In genomic region chr9:38227061-38227540, GRCh38 we compare ENCODE assay signal across 9 cellular contexts.
DNase-seq lines count a peak whose midpoint lies in the region; ATAC-seq and TF ChIP-seq lines count a peak whose summit lies in the region.
"Had no signal": no experiment of that assay in that cellular context is flagged by ENCODE, and none has a peak within 500 bp of the region (broad histone marks: within the 10 kb centered on the region; RNA-seq: fewer than 3 reads in every experiment).

No MANE protein-coding gene starts in this region.

- H3K27ac ChIP-seq in esophagus muscularis mucosa (replicated peaks in 1 of 4) = no peak overlapping the region
- H3K27ac ChIP-seq: skin epidermis had no signal

- H3K4me1 Mint-ChIP-seq in activated T-helper 1 cell treated with anti-CD3 and anti-CD28 coated beads, Interleukin-12 subunit alpha, Interleukin-12 subunit beta, Interleukin-2, Interleukin-4 antibody, amounts not matched to agents 30 ng/mL and 10 ng/mL and 1 ng/mL, durations not matched to agents 14 hours and 24 hours and 36 hours (ENCODE audit: low read depth) = peaks cover 17% of the 10 kb centered on the region

- peak; percentile 50 for DNase-seq in AG08396 (ENCODE audit: low spot score)
- peak; percentile 31 for DNase-seq in LoVo (ENCODE audit: low spot score)
- DNase-seq in RKO (ENCODE audit: low spot score) = peak; percentile 11
- peak; percentile 23 for DNase-seq in activated T-helper 1 cell treated with anti-CD3 and anti-CD28 coated beads, Interleukin-12 subunit alpha, Interleukin-12 subunit beta, Interleukin-2, Interleukin-4 antibody, amounts not matched to agents 30 ng/mL and 10 ng/mL and 1 ng/mL, durations not matched to agents 14 hours and 24 hours and 36 hours (ENCODE audit: low spot score)
- DNase-seq in glomerular visceral epithelial cell (ENCODE audit: extremely low spot score) = peak; percentile 99
- peak; percentile 61 for DNase-seq in sciatic nerve (ENCODE audit: low spot score)
- no peak for DNase-seq in esophagus muscularis mucosa (ENCODE audit: extremely low spot score)

- intact Hi-C loops in activated T-helper 1 cell treated with anti-CD3 and anti-CD28 coated beads, Interleukin-12 subunit alpha, Interleukin-12 subunit beta, Interleukin-2, Interleukin-4 antibody, amounts not matched to agents 30 ng/mL and 10 ng/mL and 1 ng/mL, durations not matched to agents 14 hours and 24 hours and 36 hours (cut with micrococcal nuclease) = no loop called here
- intact Hi-C loops in sciatic nerve (cut with DNase I) = no loop called here
- intact Hi-C loops in esophagus muscularis mucosa (cut with DNase I) = no loop called here

- TF ChIP-seq CTCF in esophagus muscularis mucosa (IDR thresholded peaks at IDR 0.05) = no peak

- H3K36me3 Mint-ChIP-seq in activated T-helper 1 cell treated with anti-CD3 and anti-CD28 coated beads, Interleukin-12 subunit alpha, Interleukin-12 subunit beta, Interleukin-2, Interleukin-4 antibody, amounts not matched to agents 30 ng/mL and 10 ng/mL and 1 ng/mL, durations not matched to agents 14 hours and 24 hours and 36 hours (ENCODE audit: low read depth) = no peaks in the 10 kb centered on the region

- H3K4me3 ChIP-seq in esophagus muscularis mucosa = peak overlapping the region in 2 of 4 donors; percentile 12 to 14
- H3K4me3 ChIP-seq: skin epidermis had no signal

- no peaks in the 10 kb centered on the region for H3K9me3 ChIP-seq in esophagus muscularis mucosa

- H3K9me3 Mint-ChIP-seq in activated T-helper 1 cell treated with anti-CD3 and anti-CD28 coated beads, Interleukin-12 subunit alpha, Interleukin-12 subunit beta, Interleukin-2, Interleukin-4 antibody, amounts not matched to agents 30 ng/mL and 10 ng/mL and 1 ng/mL, durations not matched to agents 14 hours and 24 hours and 36 hours = no peaks in the 10 kb centered on the region

- TF ChIP-seq EP300 in esophagus muscularis mucosa (IDR thresholded peaks at IDR 0.05) = no peak

- H3K27me3 Mint-ChIP-seq in activated T-helper 1 cell treated with anti-CD3 and anti-CD28 coated beads, Interleukin-12 subunit alpha, Interleukin-12 subunit beta, Interleukin-2, Interleukin-4 antibody, amounts not matched to agents 30 ng/mL and 10 ng/mL and 1 ng/mL, durations not matched to agents 14 hours and 24 hours and 36 hours (ENCODE audit: insufficient read depth) = peaks cover 17% of the 10 kb centered on the region

- TF ChIP-seq POLR2A in GM19099 (IDR thresholded peaks at IDR 0.05; ENCODE audit: extremely low read depth, insufficient read length, low read depth) (peak; percentile 26), esophagus muscularis mucosa (IDR thresholded peaks at IDR 0.05; ENCODE audit: low read depth) (no peak)

- H3K27me3 ChIP-seq in esophagus muscularis mucosa = peaks cover 0 to 12% (median 0%) of the 10 kb centered on the region in 4 donors

- H3K27ac Mint-ChIP-seq in activated T-helper 1 cell treated with anti-CD3 and anti-CD28 coated beads, Interleukin-12 subunit alpha, Interleukin-12 subunit beta, Interleukin-2, Interleukin-4 antibody, amounts not matched to agents 30 ng/mL and 10 ng/mL and 1 ng/mL, durations not matched to agents 14 hours and 24 hours and 36 hours = no peak overlapping the region

- peaks cover 3 to 16% (median 12%) of the 10 kb centered on the region in 4 donors for H3K4me1 ChIP-seq in esophagus muscularis mucosa

- 2% methylated on average over 12 of the region's 12 CpGs for WGBS in esophagus muscularis mucosa

- no peak overlapping the region for H3K4me3 Mint-ChIP-seq in activated T-helper 1 cell treated with anti-CD3 and anti-CD28 coated beads, Interleukin-12 subunit alpha, Interleukin-12 subunit beta, Interleukin-2, Interleukin-4 antibody, amounts not matched to agents 30 ng/mL and 10 ng/mL and 1 ng/mL, durations not matched to agents 14 hours and 24 hours and 36 hours

- no peak for ATAC-seq in sciatic nerve

- H3K36me3 ChIP-seq in esophagus muscularis mucosa = no peaks in the 10 kb centered on the region
